In genomic region chr3:172751188-172751571, GRCh38 we compare ENCODE assay signal across 8 cellular contexts. TPM values are rescaled to one million over a fixed set of nuclear protein-coding genes. Genes with fewer than 3 reads are reported as not detected.
DNase-seq lines count a peak whose midpoint lies in the region; ATAC-seq and TF ChIP-seq lines count a peak whose summit lies in the region.

No MANE protein-coding gene starts in this region.

- peak overlapping the region; percentile 57 for H3K4me2 ChIP-seq in mesenchymal stem cell (ENCODE audit: low read length, poor library complexity, severe bottlenecking)

- no peak overlapping the region for H2AK5ac ChIP-seq in mesenchymal stem cell (ENCODE audit: low read length, severe bottlenecking)

- TF ChIP-seq CTCF in Peyer's patch (IDR thresholded peaks at IDR 0.05): no peak

- no peaks in the 10 kb centered on the region for H3K27me3 ChIP-seq in Peyer's patch
- H3K27me3 ChIP-seq in mesenchymal stem cell (ENCODE audit: control insufficient read depth in 1 of 2, insufficient read depth in 1 of 2, low read length in 2 of 2): no peaks in the 10 kb centered on the region

- peak overlapping the region; percentile 91 for H3K27ac Mint-ChIP-seq in dendritic cell treated with granulocyte-macrophage colony-stimulating factor and Interleukin-4, amounts not matched to agents 40 ng/mL and 50 ng/mL, for 4 days

- H2BK5ac ChIP-seq in mesenchymal stem cell (ENCODE audit: low read depth, low read length, poor library complexity, severe bottlenecking): peak overlapping the region; percentile 83

- TF ChIP-seq POLR2A in Peyer's patch (IDR thresholded peaks at IDR 0.05): no peak

- H2AFZ ChIP-seq in mesenchymal stem cell (ENCODE audit: low read depth, low read length): peak overlapping the region; percentile 99

- no peak overlapping the region for H2BK15ac ChIP-seq in mesenchymal stem cell (ENCODE audit: low read depth, poor library complexity, severe bottlenecking)

- H2BK12ac ChIP-seq in mesenchymal stem cell (ENCODE audit: low read length in 2 of 2): peak overlapping the region in 1 of 2 experiments; percentile 69

- H4K91ac ChIP-seq in mesenchymal stem cell (ENCODE audit: low read length): no peak overlapping the region

- peak overlapping the region in 1 of 2 experiments; percentile 97 for H3K14ac ChIP-seq in mesenchymal stem cell (ENCODE audit: low read length in 2 of 2)

- peak overlapping the region; percentile 99 for H3K9ac ChIP-seq in mesenchymal stem cell (ENCODE audit: low read length)

- H3K27ac ChIP-seq in Peyer's patch (peak overlapping the region; percentile 28 to 80 (median 68)), mesenchymal stem cell (ENCODE audit: low read length, poor library complexity, severe bottlenecking) (peak overlapping the region; percentile 88)

- H3K4me3 ChIP-seq in Peyer's patch (peak overlapping the region; percentile 62 to 100 (median 74)), mesenchymal stem cell (ENCODE audit: insufficient read depth in 1 of 2, low read depth in 1 of 2, low read length in 2 of 2) (peak overlapping the region; percentile 89 to 97)

- intact Hi-C loops in dendritic cell treated with granulocyte-macrophage colony-stimulating factor and Interleukin-4, amounts not matched to agents 40 ng/mL and 50 ng/mL, for 4 days (cut with micrococcal nuclease): loop anchor here (2.0 kb wide), 1 partner anchor 52 kb away; no protein-coding TSS in a partner anchor

- DNase-seq in stimulated activated CD4-positive, alpha-beta T cell treated with anti-CD3 and anti-CD28 coated beads, Interleukin-2, amount 100 ng/mL, for 24 hours: peak; percentile 23 to 30
- no peak for DNase-seq in stimulated activated CD4-positive, alpha-beta T cell treated with anti-CD3 and anti-CD28 coated beads, Interleukin-2, amount 100 ng/mL, for 48 hours
- DNase-seq in Peyer's patch (peak in 1 of 3 donors; percentile 16), mesenchymal stem cell (peak; percentile 52), HK-2 (ENCODE audit: unreplicated experiment) (no peak)
- no peak for DNase-seq in activated effector memory CD4-positive, alpha-beta T cell treated with Interleukin-2 at 50 U/mL for 16 hours

- no peaks in the 10 kb centered on the region for H3K36me3 ChIP-seq in Peyer's patch
- H3K36me3 ChIP-seq in mesenchymal stem cell (ENCODE audit: control insufficient read depth in 1 of 2, insufficient read depth in 2 of 2, low read depth in 1 of 2, low read length in 2 of 2): peaks cover 0 to 15% of the 10 kb centered on the region in 2 experiments

- peak overlapping the region; percentile 96 for H3K4me3 Mint-ChIP-seq in dendritic cell treated with granulocyte-macrophage colony-stimulating factor and Interleukin-4, amounts not matched to agents 40 ng/mL and 50 ng/mL, for 4 days

- H3K23ac ChIP-seq in mesenchymal stem cell (ENCODE audit: low read length in 2 of 2): no peak overlapping the region

- WGBS in mesenchymal stem cell: 0% methylated on average over 9 of the region's 13 CpGs

- no peaks in the 10 kb centered on the region for H3K27me3 Mint-ChIP-seq in dendritic cell treated with granulocyte-macrophage colony-stimulating factor and Interleukin-4, amounts not matched to agents 40 ng/mL and 50 ng/mL, for 4 days

- peak; percentile 13 for ATAC-seq in HG03025 (IDR thresholded peaks at IDR 0.05; ENCODE audit: low FRiP score, unreplicated experiment)

- H3K79me1 ChIP-seq in mesenchymal stem cell (replicated peaks; ENCODE audit: low read length, poor library complexity, severe bottlenecking): no peaks in the 10 kb centered on the region

- no peaks in the 10 kb centered on the region for H3K9me3 Mint-ChIP-seq in dendritic cell treated with granulocyte-macrophage colony-stimulating factor and Interleukin-4, amounts not matched to agents 40 ng/mL and 50 ng/mL, for 4 days

- H4K8ac ChIP-seq in mesenchymal stem cell (ENCODE audit: low read length): peak overlapping the region; percentile 12

- H3K4me1 Mint-ChIP-seq in dendritic cell treated with granulocyte-macrophage colony-stimulating factor and Interleukin-4, amounts not matched to agents 40 ng/mL and 50 ng/mL, for 4 days (ENCODE audit: low read depth): peaks cover 22% of the 10 kb centered on the region

- H3K4me1 ChIP-seq in Peyer's patch: peaks cover 0 to 14% (median 1%) of the 10 kb centered on the region in 4 donors
- peaks cover 2% of the 10 kb centered on the region for H3K4me1 ChIP-seq in mesenchymal stem cell (ENCODE audit: control insufficient read depth, insufficient read depth, low read depth, low read length)

- H3K18ac ChIP-seq in mesenchymal stem cell (ENCODE audit: low read depth in 1 of 2, low read length in 2 of 2): peak overlapping the region; percentile 86 to 97

- no peak overlapping the region for H2BK120ac ChIP-seq in mesenchymal stem cell (ENCODE audit: low read depth, low read length)

- peaks cover 20% of the 10 kb centered on the region for H3K36me3 Mint-ChIP-seq in dendritic cell treated with granulocyte-macrophage colony-stimulating factor and Interleukin-4, amounts not matched to agents 40 ng/mL and 50 ng/mL, for 4 days (ENCODE audit: low read depth)

- H3K4ac ChIP-seq in mesenchymal stem cell (ENCODE audit: low read depth in 1 of 2, low read length in 2 of 2): peak overlapping the region; percentile 35 to 86

- H3K9me3 ChIP-seq in Peyer's patch: no peaks in the 10 kb centered on the region
- no peaks in the 10 kb centered on the region for H3K9me3 ChIP-seq in mesenchymal stem cell (ENCODE audit: control insufficient read depth, low read length)

RNA-seq across cellular contexts. Expression of gene ECT2, which starts 0.7 kb away (rescaled TPM):
- 10 to 100 TPM in 1 of 4 donors, 1 to 10 TPM in 3; 8.9 to 11.2 (median 9.8) TPM for total RNA-seq in Peyer's patch
- polyA plus RNA-seq in mesenchymal stem cell (2013, experiment 1 of 2): 12.9 TPM
- polyA plus RNA-seq in mesenchymal stem cell (2013, experiment 2 of 2): 13.6 TPM

RNA-seq across cellular contexts. Expression of gene NCEH1, which starts 40.3 kb away (rescaled TPM):
- 10 to 100 TPM in 2 of 4 donors, 1 to 10 TPM in 2; 6.6 to 15.8 (median 10.6) TPM for total RNA-seq in Peyer's patch
- polyA plus RNA-seq in mesenchymal stem cell (2013, experiment 1 of 2): 13.5 TPM
- polyA plus RNA-seq in mesenchymal stem cell (2013, experiment 2 of 2): 13.3 TPM

Comparison
In these comparisons a context has a peak if more than half of its experiments do, and no peak if none do; other contexts are left out.
1. DNase-seq: peak in stimulated activated CD4-positive, alpha-beta T cell treated with anti-CD3 and anti-CD28 coated beads, Interleukin-2, amount 100 ng/mL, for 24 hours (2 of 2) and mesenchymal stem cell (single experiment); none in stimulated activated CD4-positive, alpha-beta T cell treated with anti-CD3 and anti-CD28 coated beads, Interleukin-2, amount 100 ng/mL, for 48 hours (0 of 2), HK-2 (single experiment) and activated effector memory CD4-positive, alpha-beta T cell treated with Interleukin-2 at 50 U/mL for 16 hours (single experiment).